ENCODE assay signal across 8 cellular contexts in genomic region chr4:67700119-67700873, GRCh38. TPM values are rescaled to one million over a fixed set of nuclear protein-coding genes. Genes with fewer than 3 reads are reported as not detected.
DNase-seq lines count a peak whose midpoint lies in the region; ATAC-seq and TF ChIP-seq lines count a peak whose summit lies in the region.

No MANE protein-coding gene starts in this region.

- H3K9me3 Mint-ChIP-seq in activated naive CD8-positive, alpha-beta T cell treated with anti-CD3 and anti-CD28 coated beads, Interleukin-2, amount 50 U/mL, for 24 hours, result peaks cover 4% of the 10 kb centered on the region

- DNase-seq in GM10248 (ENCODE audit: extremely low spot score) (peak; percentile 40), LNCaP clone FGC (ENCODE audit: low read depth) (no peak), hepatocyte (ENCODE audit: low spot score) (no peak), NCI-H226 (no peak)
- no peak for DNase-seq in activated naive CD8-positive, alpha-beta T cell treated with anti-CD3 and anti-CD28 coated beads, Interleukin-2, amount 50 U/mL, for 24 hours
- no peak for DNase-seq in stimulated activated CD8-positive, alpha-beta memory T cell treated with anti-CD3 and anti-CD28 coated beads, Interleukin-4, amount 100 ng/mL, for 48 hours

- TF ChIP-seq CTCF in GM10248 (IDR thresholded peaks at IDR 0.05; ENCODE audit: control extremely low read depth, extremely low read depth, low read depth, missing control alignments) (no peak), LNCaP clone FGC (IDR thresholded peaks at IDR 0.05; ENCODE audit: control insufficient read depth, extremely low read depth, insufficient read depth) (0 out of 2 replicates have a peak, but pooled peaks have one; percentile 18), hepatocyte (IDR thresholded peaks at IDR 0.05; ENCODE audit: poor library complexity) (no peak)

- H3K9me3 ChIP-seq in hepatocyte (ENCODE audit: low read depth), result no peaks in the 10 kb centered on the region
- no peaks in the 10 kb centered on the region for H3K9me3 ChIP-seq in skeletal muscle satellite cell (replicated peaks; ENCODE audit: low read length)

- H3K9ac ChIP-seq in skeletal muscle satellite cell (ENCODE audit: low read depth, low read length), result peak overlapping the region; percentile 96

- no peaks in the 10 kb centered on the region for H3K27me3 Mint-ChIP-seq in activated naive CD8-positive, alpha-beta T cell treated with anti-CD3 and anti-CD28 coated beads, Interleukin-2, amount 50 U/mL, for 24 hours

- H3K4me2 ChIP-seq in hepatocyte, result peak overlapping the region; percentile 82
- H3K4me2 ChIP-seq in skeletal muscle satellite cell (ENCODE audit: low read length), result peak overlapping the region; percentile 93

- H3K4me3 Mint-ChIP-seq in activated naive CD8-positive, alpha-beta T cell treated with anti-CD3 and anti-CD28 coated beads, Interleukin-2, amount 50 U/mL, for 24 hours, result peak overlapping the region; percentile 89

- H3K4me3 ChIP-seq in LNCaP clone FGC (ENCODE audit: low read depth, low read length), result peak overlapping the region; percentile 88
- peak overlapping the region; percentile 68 for H3K4me3 ChIP-seq in hepatocyte
- H3K4me3 ChIP-seq in skeletal muscle satellite cell (ENCODE audit: low read length), result peak overlapping the region; percentile 97

- H3K79me2 ChIP-seq in hepatocyte, result peaks cover 72% of the 10 kb centered on the region

- H3K4me1 ChIP-seq in hepatocyte (ENCODE audit: insufficient read depth) (peaks cover 10% of the 10 kb centered on the region), skeletal muscle satellite cell (ENCODE audit: control insufficient read depth, insufficient read depth, low read length) (peaks cover 21% of the 10 kb centered on the region)

- POLR2A ChIA-PET in GM10248 (lab: Yijun Ruan, JAX), result interaction anchor here (1.2 kb wide), 1 partner anchor 132 kb away, joined by 3 read pairs; no protein-coding TSS in a partner anchor

- peaks cover 5% of the 10 kb centered on the region for H4K20me1 ChIP-seq in hepatocyte (ENCODE audit: insufficient read depth, poor library complexity, severe bottlenecking)

- H3K27ac Mint-ChIP-seq in activated naive CD8-positive, alpha-beta T cell treated with anti-CD3 and anti-CD28 coated beads, Interleukin-2, amount 50 U/mL, for 24 hours, result peak overlapping the region; percentile 94

- peak; percentile 1 for ATAC-seq in GM21367 (IDR thresholded peaks at IDR 0.05; ENCODE audit: unreplicated experiment)
- ATAC-seq in activated naive CD8-positive, alpha-beta T cell treated with anti-CD3 and anti-CD28 coated beads, Interleukin-2, amount 50 U/mL, for 24 hours, result peak; percentile 8

- H3K27ac ChIP-seq in hepatocyte, result peak overlapping the region; percentile 96

- 18% methylated on average over 17 of the region's 17 CpGs for WGBS in hepatocyte (ENCODE audit: low lambda C conversion rate, missing lambda C conversion rate)

- H2AFZ ChIP-seq in hepatocyte, result peak overlapping the region; percentile 89

- no peaks in the 10 kb centered on the region for H3K9me2 ChIP-seq in hepatocyte (replicated peaks; ENCODE audit: insufficient read depth)

- peaks cover 15% of the 10 kb centered on the region for H3K36me3 Mint-ChIP-seq in activated naive CD8-positive, alpha-beta T cell treated with anti-CD3 and anti-CD28 coated beads, Interleukin-2, amount 50 U/mL, for 24 hours (ENCODE audit: low read depth)

- H3K4me1 Mint-ChIP-seq in activated naive CD8-positive, alpha-beta T cell treated with anti-CD3 and anti-CD28 coated beads, Interleukin-2, amount 50 U/mL, for 24 hours, result peaks cover 48% of the 10 kb centered on the region

- CTCF ChIA-PET in GM10248 (lab: Yijun Ruan, JAX), result interaction anchor here (1.0 to 3.3 kb wide), 12 partner anchors 11 to 151 kb away, joined by 3 to 11 read pairs (median 4); no protein-coding TSS in a partner anchor

- H3K36me3 ChIP-seq in hepatocyte (replicated peaks; ENCODE audit: insufficient read depth, low read depth) (no peaks in the 10 kb centered on the region), skeletal muscle satellite cell (ENCODE audit: insufficient read depth, low read length) (peaks cover under 1% of the 10 kb centered on the region)

- H3K27me3 ChIP-seq in hepatocyte (no peaks in the 10 kb centered on the region), skeletal muscle satellite cell (ENCODE audit: control insufficient read depth, insufficient read depth, low read length) (no peaks in the 10 kb centered on the region)

RNA-seq across cellular contexts. Expression of gene UBA6, which starts 0.7 kb away (rescaled TPM):
- total RNA-seq in hepatocyte, result 96.1 and 123 TPM in 2 replicates
- 13.3 and 15.8 TPM in 2 replicates for polyA plus RNA-seq in hepatocyte
- 98.5 and 119 TPM in 2 replicates for total RNA-seq in skeletal muscle satellite cell (2012; rRNA removed)

RNA-seq across cellular contexts. Expression of gene GNRHR, which starts 53.9 kb away (rescaled TPM):
- not detected in 2 replicates for total RNA-seq in hepatocyte
- not detected in 2 replicates for polyA plus RNA-seq in hepatocyte
- not detected in 2 replicates for total RNA-seq in skeletal muscle satellite cell (2012; rRNA removed)
